In genomic region chr9:108687360-108687981, GRCh38 we compare ENCODE assay signal across 16 cellular contexts.
DNase-seq lines count a peak whose midpoint lies in the region; ATAC-seq lines count a peak whose summit lies in the region.
"Had no signal": no experiment of that assay in that cellular context is flagged by ENCODE, and none has a peak within 500 bp of the region (broad histone marks: within the 10 kb centered on the region; RNA-seq: fewer than 3 reads in every experiment).

No MANE protein-coding gene starts in this region.

- H3K9ac ChIP-seq in adipocyte (ENCODE audit: low read length): peak overlapping the region; percentile 7

- DNase-seq in SHP77 (lab: John Stamatoyannopoulos, UW) (peak; percentile 28 to 45), SHP77 treated with DMSO at 0.1 percent for 48 hours (lab: John Stamatoyannopoulos, UW) (no peak), adipocyte (ENCODE audit: low read depth) (peak; percentile 24), head of caudate nucleus (peak in 25 of 42 donors; percentile 9 to 64 (median 29)), hippocampal formation (lab: John Stamatoyannopoulos, UW) (no peak), right cardiac atrium (no peak), Ammon's horn (ENCODE audit: low spot score) (no peak)
- DNase-seq: activated CD4-positive, alpha-beta T cell treated with anti-CD3 and anti-CD28 coated beads, Interleukin-2, amount 50 U/mL, for 1 hour; effector CD4-positive, alpha-beta T cell; H9; NCI-H2227 treated with DMSO at 0.1 percent for 48 hours; occipital lobe had no signal

- peaks cover 17% of the 10 kb centered on the region for H3K4me1 ChIP-seq in adipocyte (ENCODE audit: control insufficient read depth, insufficient read depth, low read length)
- no peaks in the 10 kb centered on the region for H3K4me1 ChIP-seq in right cardiac atrium (ENCODE audit: control insufficient read depth, insufficient read depth, low read length)
- H3K4me1 ChIP-seq: tibial nerve had no signal

- H3K4me3 ChIP-seq in adipocyte (ENCODE audit: low read length) (peak overlapping the region; percentile 4), right cardiac atrium (ENCODE audit: low read length) (no peak overlapping the region)
- H3K4me3 ChIP-seq: tibial nerve had no signal

- no peak overlapping the region for H3K27ac ChIP-seq in right cardiac atrium (ENCODE audit: low read length)
- H3K27ac ChIP-seq: HL-60, tibial nerve had no signal

- 67% methylated on average over 8 of the region's 8 CpGs for WGBS in right cardiac atrium

- no peaks in the 10 kb centered on the region for H3K36me3 ChIP-seq in adipocyte (ENCODE audit: control insufficient read depth, insufficient read depth, low read length, severe bottlenecking)
- H3K36me3 ChIP-seq: tibial nerve had no signal

- intact Hi-C loops in head of caudate nucleus (cut with DNase I): no loop called here
- intact Hi-C loops in right cardiac atrium (cut with DNase I): no loop called here

- ATAC-seq in right cardiac atrium (no peak), GM21423 (IDR thresholded peaks at IDR 0.05; ENCODE audit: unreplicated experiment) (no peak)
- ATAC-seq: activated T-helper 17 cell treated with anti-CD3 and anti-CD28 coated beads, Interleukin-2, amount 50 U/mL, for 72 hours had no signal

- no peaks in the 10 kb centered on the region for H3K27me3 ChIP-seq in adipocyte (replicated peaks; ENCODE audit: control insufficient read depth, insufficient read depth, low read length)
- H3K27me3 ChIP-seq in right cardiac atrium (ENCODE audit: control insufficient read depth, insufficient read depth): no peaks in the 10 kb centered on the region
- H3K27me3 ChIP-seq: tibial nerve had no signal

- H3K9me3 ChIP-seq in adipocyte (ENCODE audit: control insufficient read depth, low read length) (peaks cover 23% of the 10 kb centered on the region), right cardiac atrium (ENCODE audit: control insufficient read depth, low read length) (peaks cover 1% of the 10 kb centered on the region)

Comparison
In these comparisons a context has a peak if more than half of its experiments do, and no peak if none do; other contexts are left out.
1. DNase-seq: peak in SHP77 (2 of 2), adipocyte (single experiment) and head of caudate nucleus (25 of 42); none in SHP77 treated with DMSO at 0.1 percent for 48 hours (single experiment), hippocampal formation (0 of 2), right cardiac atrium (0 of 3) and Ammon's horn (single experiment).